ENCODE assay signal across 1 cellular context in the genomic region with DNA sequence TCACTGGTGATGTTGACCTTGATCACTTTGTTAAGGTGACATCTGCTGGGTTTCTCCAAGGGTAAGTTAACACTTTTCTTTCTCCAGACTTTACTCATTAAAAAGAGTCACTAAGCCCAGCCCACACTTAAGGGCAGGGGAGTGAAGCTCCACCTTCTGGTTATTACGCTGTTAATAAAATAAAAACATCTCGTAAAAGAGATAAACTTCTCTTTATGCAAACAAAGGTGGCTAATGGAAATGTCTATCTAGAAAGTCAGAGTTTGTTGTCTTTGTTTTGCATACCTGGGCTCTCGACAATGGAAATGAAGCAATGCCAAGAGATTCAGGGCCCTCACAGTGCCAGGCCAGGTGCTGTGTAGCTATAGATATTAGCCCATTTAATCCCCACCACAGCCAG.
TF ChIP-seq lines count a peak whose summit lies in the region.

No MANE protein-coding gene starts in this region.

TF ChIP-seq in HepG2, 621 proteins besides CTCF, POLR2A, EP300 and RAD21 (continued from another document):
- TF ChIP-seq, protein P1, sequence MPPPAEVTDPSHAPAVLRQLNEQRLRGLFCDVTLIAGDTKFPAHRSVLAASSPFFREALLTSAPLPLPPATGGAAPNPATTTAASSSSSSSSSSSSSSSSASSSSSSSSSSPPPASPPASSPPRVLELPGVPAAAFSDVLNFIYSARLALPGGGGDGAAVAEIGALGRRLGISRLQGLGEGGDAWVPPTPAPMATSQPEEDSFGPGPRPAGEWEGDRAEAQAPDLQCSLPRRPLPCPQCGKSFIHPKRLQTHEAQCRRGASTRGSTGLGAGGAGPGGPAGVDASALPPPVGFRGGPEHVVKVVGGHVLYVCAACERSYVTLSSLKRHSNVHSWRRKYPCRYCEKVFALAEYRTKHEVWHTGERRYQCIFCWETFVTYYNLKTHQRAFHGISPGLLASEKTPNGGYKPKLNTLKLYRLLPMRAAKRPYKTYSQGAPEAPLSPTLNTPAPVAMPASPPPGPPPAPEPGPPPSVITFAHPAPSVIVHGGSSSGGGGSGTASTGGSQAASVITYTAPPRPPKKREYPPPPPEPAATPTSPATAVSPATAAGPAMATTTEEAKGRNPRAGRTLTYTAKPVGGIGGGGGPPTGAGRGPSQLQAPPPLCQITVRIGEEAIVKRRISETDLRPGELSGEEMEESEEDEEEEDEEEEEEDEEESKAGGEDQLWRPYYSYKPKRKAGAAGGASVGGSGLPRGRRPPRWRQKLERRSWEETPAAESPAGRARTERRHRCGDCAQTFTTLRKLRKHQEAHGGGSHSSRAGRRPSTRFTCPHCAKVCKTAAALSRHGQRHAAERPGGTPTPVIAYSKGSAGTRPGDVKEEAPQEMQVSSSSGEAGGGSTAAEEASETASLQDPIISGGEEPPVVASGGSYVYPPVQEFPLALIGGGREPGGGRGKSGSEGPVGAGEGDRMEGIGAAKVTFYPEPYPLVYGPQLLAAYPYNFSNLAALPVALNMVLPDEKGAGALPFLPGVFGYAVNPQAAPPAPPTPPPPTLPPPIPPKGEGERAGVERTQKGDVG (CRISPR knock-in tag; IDR thresholded peaks at IDR 0.05; ENCODE audit: borderline replicate concordance) = no peak
- TF ChIP-seq HMG20B (CRISPR knock-in tag; conservative IDR thresholded peaks at IDR 0.05) (no peak), ZNF549 (CRISPR knock-in tag; IDR thresholded peaks at IDR 0.05) (no peak), ESRRA (CRISPR knock-in tag; IDR thresholded peaks at IDR 0.05; ENCODE audit: low read depth) (no peak), KDM3A (CRISPR knock-in tag; IDR thresholded peaks at IDR 0.05; ENCODE audit: low read depth) (no peak), NFYC (CRISPR knock-in tag; IDR thresholded peaks at IDR 0.05) (no peak), FOSL1 (CRISPR knock-in tag; IDR thresholded peaks at IDR 0.05; ENCODE audit: borderline replicate concordance) (no peak)
TF ChIP-seq in HepG2: peak in this region for 0.
